25 cellular contexts compared by ENCODE assay signal in the genomic region with DNA sequence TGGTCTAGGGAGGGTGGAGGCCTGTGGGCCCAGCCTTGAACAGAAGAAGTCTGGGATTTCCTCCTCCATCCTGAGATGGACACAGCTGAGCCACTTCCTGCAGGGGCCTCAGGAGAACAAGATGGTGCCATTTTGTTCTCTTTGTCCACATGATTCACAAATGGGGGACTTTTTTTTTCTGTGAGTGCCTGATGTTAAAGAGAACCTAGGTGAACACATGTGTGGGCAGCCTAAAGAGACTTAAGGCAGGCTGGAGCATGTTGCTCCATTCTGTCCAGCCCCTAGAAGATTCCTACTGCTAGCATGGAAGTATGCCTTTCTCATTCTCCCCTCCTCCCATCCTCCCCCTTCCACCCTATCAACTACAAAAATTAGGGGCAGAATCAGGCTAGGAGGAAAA.
"Had no signal": no experiment of that assay in that cellular context is flagged by ENCODE, and none has a peak within 500 bp of the region (broad histone marks: within the 10 kb centered on the region; RNA-seq: fewer than 3 reads in every experiment).

No MANE protein-coding gene starts in this region.

- H3K36me3 ChIP-seq: MG63, SJSA1 had no signal

- H3K27me3 ChIP-seq: MG63, SJSA1 had no signal

- H3K27ac ChIP-seq: SJSA1, SK-N-MC had no signal

- H3K4me1 ChIP-seq: SJSA1 had no signal

- FAIRE-seq: HepG2, RCC 7860 had no signal

- H3K9me3 ChIP-seq: MG63, SJSA1 had no signal

- DNase-seq: IMR-90, KG1, MG63, NCI-H1092, NCI-H1105 treated with DMSO at 0.1 percent for 48 hours, NCI-H1417 treated with DMSO at 0.1 percent for 48 hours, NCI-H146, NCI-H1694 treated with DMSO at 0.1 percent for 48 hours, NCI-H1930, NCI-H2081, NCI-H2107, NCI-H2171, NCI-H226, NCI-H446, NCI-H510A, NCI-H524 treated with DMSO at 0.1 percent for 48 hours, NCI-H69, NCI-H774, Right ventricle myocardium superior, RPMI8226, SIG-M5 had no signal

- H3K4me3 ChIP-seq: MG63, SJSA1, SK-N-MC had no signal
